In the genomic region with DNA sequence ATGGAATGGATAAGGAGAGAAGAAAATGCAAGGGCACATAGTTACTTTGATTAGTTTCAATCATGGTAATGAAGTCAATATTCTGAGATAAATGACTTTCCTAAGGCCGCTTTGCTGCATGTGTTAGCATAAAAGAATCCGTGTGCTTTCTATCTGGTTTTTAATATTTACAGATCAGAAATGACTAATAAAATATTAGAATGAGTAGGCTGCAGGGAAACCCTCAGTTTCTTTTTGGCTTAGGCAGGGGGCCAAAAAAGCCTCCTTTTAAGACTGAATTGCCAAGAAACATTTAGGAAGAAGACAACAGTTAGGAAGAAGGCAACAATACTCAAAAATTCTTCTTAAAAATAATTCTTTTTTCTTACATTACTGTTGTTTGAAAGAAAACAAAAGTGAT, we compare ENCODE assay signal across 20 cellular contexts.
"Had no signal": no experiment of that assay in that cellular context is flagged by ENCODE, and none has a peak within 500 bp of the region (broad histone marks: within the 10 kb centered on the region; RNA-seq: fewer than 3 reads in every experiment).

No MANE protein-coding gene starts in this region.

- H3K4me3 ChIP-seq: SJSA1 had no signal

- H3K36me3 ChIP-seq: brain microvascular endothelial cell, SJSA1 had no signal

- H3K9me3 ChIP-seq: SJSA1 had no signal

- DNase-seq: activated CD4-positive, alpha-beta T cell treated with anti-CD3 and anti-CD28 coated beads for 48 hours; activated CD4-positive, alpha-beta T cell treated with anti-CD3 and anti-CD28 coated beads, Interleukin-2, amount 50 U/mL, for 4 hours; activated CD4-positive, CD25-positive, alpha-beta regulatory T cell treated with anti-CD3 and anti-CD28 coated beads, Interleukin-2, amount 50 U/mL, for 72 hours; activated CD8-positive, alpha-beta memory T cell treated with anti-CD3 and anti-CD28 coated beads, Interleukin-2, amount 50 U/mL, for 48 hours; activated CD8-positive, alpha-beta T cell treated with anti-CD3 and anti-CD28 coated beads, Interleukin-2, amount 10 ng/mL, durations not matched to agents 7 days and 5 days; activated T-cell treated with anti-CD3 and anti-CD28 coated beads, Interleukin-2, amount 50 U/mL, for 1 hour; amygdala; brain microvascular endothelial cell; cerebellar nuclear complex; MM.1S; NCI-H1105; NCI-H1436 treated with DMSO at 0.1 percent for 48 hours; NCI-H187; NCI-H2081 treated with DMSO at 0.1 percent for 48 hours; NCI-H446; NCI-H524; OCI-M1; SHP77 had no signal

- H3K27ac ChIP-seq: brain microvascular endothelial cell had no signal

- ATAC-seq: activated CD8-positive, alpha-beta T cell treated with anti-CD3 and anti-CD28 coated beads, Interleukin-2, amount 10 ng/mL, durations not matched to agents 7 days and 5 days; WTC11 had no signal

- H3K27me3 ChIP-seq: brain microvascular endothelial cell, SJSA1 had no signal
